Comparison of ENCODE assay signal across 8 cellular contexts in genomic region chr5:102971693-102972293, GRCh38.
DNase-seq lines count a peak whose midpoint lies in the region; ATAC-seq and TF ChIP-seq lines count a peak whose summit lies in the region.

No MANE protein-coding gene starts in this region.

- no peaks in the 10 kb centered on the region for H4K20me1 ChIP-seq in DND-41 (ENCODE audit: insufficient read depth, low read length)
- H4K20me1 ChIP-seq in GM23248 (ENCODE audit: insufficient read depth) = no peaks in the 10 kb centered on the region
- no peaks in the 10 kb centered on the region for H4K20me1 ChIP-seq in smooth muscle cell (ENCODE audit: low read depth)

- H3K4me3 ChIP-seq in DND-41 (ENCODE audit: low read depth in 1 of 2, low read length in 2 of 2) = no peak overlapping the region
- H3K4me3 ChIP-seq in GM23248 = no peak overlapping the region
- H3K4me3 ChIP-seq in smooth muscle cell = no peak overlapping the region
- H3K4me3 ChIP-seq in MG63 = no peak overlapping the region

- peaks cover 20% of the 10 kb centered on the region for H3F3A ChIP-seq in GM23248 (ENCODE audit: insufficient read depth)
- H3F3A ChIP-seq in smooth muscle cell (ENCODE audit: low read depth) = no peaks in the 10 kb centered on the region

- peak; percentile 84 for ATAC-seq in DND-41 (ENCODE audit: insufficient read depth, low read depth)
- ATAC-seq in foreskin keratinocyte = peak; percentile 62
- no peak for ATAC-seq in HG02588 (IDR thresholded peaks at IDR 0.05; ENCODE audit: unreplicated experiment)

- WGBS in GM23248 (ENCODE audit: low coverage in 1 of 2, low lambda C conversion rate in 2 of 2, missing lambda C conversion rate in 2 of 2), 2 experiments = 32 to 50% methylated on average over 1 of the region's 1 CpG
- 88% methylated on average over 1 of the region's 1 CpG for WGBS in smooth muscle cell (ENCODE audit: low lambda C conversion rate)

- H3K79me2 ChIP-seq in DND-41 (ENCODE audit: insufficient read depth, low read length) (no peaks in the 10 kb centered on the region), GM23248 (ENCODE audit: insufficient read depth) (no peaks in the 10 kb centered on the region), smooth muscle cell (ENCODE audit: low read depth) (no peaks in the 10 kb centered on the region)

- H3K9me3 ChIP-seq in DND-41 (ENCODE audit: insufficient read depth, low read length, severe bottlenecking) (no peaks in the 10 kb centered on the region), GM23248 (ENCODE audit: low read depth) (no peaks in the 10 kb centered on the region), smooth muscle cell (replicated peaks; ENCODE audit: low read depth) (no peaks in the 10 kb centered on the region), MG63 (no peaks in the 10 kb centered on the region)

- H3K36me3 ChIP-seq in DND-41 (ENCODE audit: insufficient read depth, low read length) (no peaks in the 10 kb centered on the region), GM23248 (ENCODE audit: low read depth) (peaks cover 12% of the 10 kb centered on the region), smooth muscle cell (ENCODE audit: low read depth) (peaks cover 6% of the 10 kb centered on the region), MG63 (no peaks in the 10 kb centered on the region)

- H3K4me2 ChIP-seq in DND-41 (ENCODE audit: insufficient read depth, low read length) (no peak overlapping the region), GM23248 (ENCODE audit: unreplicated experiment) (no peak overlapping the region), smooth muscle cell (no peak overlapping the region)

- peaks cover 9% of the 10 kb centered on the region; the same call in 1 of the 2 replicates for H3K4me1 ChIP-seq in DND-41 (ENCODE audit: insufficient read depth, low read length)
- H3K4me1 ChIP-seq in GM23248 (ENCODE audit: insufficient read depth) = peaks cover 37% of the 10 kb centered on the region
- no peaks in the 10 kb centered on the region for H3K4me1 ChIP-seq in foreskin keratinocyte
- H3K4me1 ChIP-seq in smooth muscle cell (ENCODE audit: low read depth) = no peaks in the 10 kb centered on the region

- H3K9me2 ChIP-seq in GM23248 (ENCODE audit: insufficient read depth) = no peaks in the 10 kb centered on the region

- TF ChIP-seq CTCF in DND-41 (IDR thresholded peaks at IDR 0.05; ENCODE audit: borderline replicate concordance, extremely low read depth, low read length, poor library complexity, severe bottlenecking) (peak; percentile 59), foreskin keratinocyte (conservative IDR thresholded peaks at IDR 0.05) (peak; percentile 60), smooth muscle cell (IDR thresholded peaks at IDR 0.05; ENCODE audit: borderline replicate concordance, insufficient read depth, poor library complexity, severe bottlenecking) (peak; percentile 21)

- H2AFZ ChIP-seq in DND-41 (ENCODE audit: low read depth, low read length) = no peak overlapping the region
- H2AFZ ChIP-seq in GM23248 = no peak overlapping the region
- no peak overlapping the region for H2AFZ ChIP-seq in smooth muscle cell (ENCODE audit: low read depth)

- in situ Hi-C loops in GM23248 (cut with MboI) = no loop called here

- DNase-seq in DND-41 (no peak), GM23248 (peak; percentile 80), RKO (ENCODE audit: low spot score) (peak; percentile 63), foreskin keratinocyte (peak in 1 of 2 donors; percentile 8), smooth muscle cell (lab: John Stamatoyannopoulos, UW; ENCODE audit: unreplicated experiment) (no peak), MG63 (no peak)
- DNase-seq in activated effector memory CD4-positive, alpha-beta T cell treated with Interleukin-2 at 50 U/mL for 16 hours = no peak

- H3K27ac ChIP-seq in DND-41 (ENCODE audit: low read length) (no peak overlapping the region), GM23248 (0 out of 2 replicates have a peak overlapping the region, but pooled peaks have one; percentile 1), foreskin keratinocyte (no peak overlapping the region), smooth muscle cell (ENCODE audit: low read depth) (no peak overlapping the region)

- H3K9ac ChIP-seq in DND-41 (ENCODE audit: low read depth, low read length) (no peak overlapping the region), GM23248 (no peak overlapping the region), smooth muscle cell (ENCODE audit: low read depth) (no peak overlapping the region)

- H3K27me3 ChIP-seq in DND-41 (ENCODE audit: insufficient read depth, low read length, poor library complexity) (no peaks in the 10 kb centered on the region), GM23248 (replicated peaks; ENCODE audit: insufficient read depth) (no peaks in the 10 kb centered on the region), foreskin keratinocyte (no peaks in the 10 kb centered on the region), smooth muscle cell (ENCODE audit: low read depth) (no peaks in the 10 kb centered on the region), MG63 (no peaks in the 10 kb centered on the region)

Comparison
In these comparisons a context has a peak if more than half of its experiments do, and no peak if none do; other contexts are left out.
1. DNase-seq: peak in GM23248 (single experiment) and RKO (single experiment); none in DND-41 (single experiment), smooth muscle cell (single experiment), MG63 (single experiment) and activated effector memory CD4-positive, alpha-beta T cell treated with Interleukin-2 at 50 U/mL for 16 hours (single experiment).
2. Peak in every context shown above with its lines, with median percentiles within 50 percentile points of each other: CTCF ChIP-seq.